In genomic region chr1:54542120-54542961, GRCh38 we compare ENCODE assay signal across 1 cellular context.
A peak's percentile ranks its signal among the peaks of the same experiment; 100 is the strongest.
TF ChIP-seq lines count a peak whose summit lies in the region.

No MANE protein-coding gene starts in this region.

TF ChIP-seq in IMR-90, 13 proteins besides CTCF, POLR2A, EP300 and RAD21 (continued from another document):
- TF ChIP-seq USF2 (IDR thresholded peaks at IDR 0.05; ENCODE audit: low read depth, low read length) = 0 out of 2 replicates have a peak, but pooled peaks have one; percentile 9
- peak; percentile 34; the same call in 1 of the 2 replicates for TF ChIP-seq MAZ (IDR thresholded peaks at IDR 0.05; ENCODE audit: borderline replicate concordance, low read depth, low read length)
- peak; percentile 41; the same call in 1 of the 2 replicates for TF ChIP-seq FOS (IDR thresholded peaks at IDR 0.05; ENCODE audit: low read depth, low read length)
- 0 out of 2 replicates have a peak, but pooled peaks have one; percentile 17 for TF ChIP-seq CHD1 (IDR thresholded peaks at IDR 0.05; ENCODE audit: low read depth, low read length)
- no peak for TF ChIP-seq MXI1 (IDR thresholded peaks at IDR 0.05; ENCODE audit: borderline replicate concordance, low read depth, low read length)
- TF ChIP-seq RCOR1 (IDR thresholded peaks at IDR 0.05; ENCODE audit: insufficient replicate concordance, low read length) = no peak
